1 cellular context compared by ENCODE assay signal in genomic region chr17:488993-489757, GRCh38.
A peak's percentile ranks its signal among the peaks of the same experiment; 100 is the strongest.
TF ChIP-seq lines count a peak whose summit lies in the region.

No MANE protein-coding gene starts in this region.

TF ChIP-seq in HepG2, 621 proteins besides CTCF, POLR2A, EP300 and RAD21 (continued from another document):
- TF ChIP-seq ZNF710 (CRISPR knock-in tag; IDR thresholded peaks at IDR 0.05; ENCODE audit: borderline replicate concordance) = no peak
- TF ChIP-seq ZNF160 (CRISPR knock-in tag; IDR thresholded peaks at IDR 0.05) = no peak
- TF ChIP-seq ZNF766 (CRISPR knock-in tag; IDR thresholded peaks at IDR 0.05; ENCODE audit: borderline replicate concordance) = no peak
- no peak for TF ChIP-seq PRPF4 (IDR thresholded peaks at IDR 0.05; ENCODE audit: low read depth, low read length, poor library complexity, severe bottlenecking)
- TF ChIP-seq ZKSCAN5 (CRISPR knock-in tag; IDR thresholded peaks at IDR 0.05) = no peak
- no peak for TF ChIP-seq KDM4B (CRISPR knock-in tag; IDR thresholded peaks at IDR 0.05)
- TF ChIP-seq ZC3H13 (CRISPR knock-in tag; IDR thresholded peaks at IDR 0.05) = peak; percentile 83
- no peak for TF ChIP-seq ZNF678 (CRISPR knock-in tag; IDR thresholded peaks at IDR 0.05)
- TF ChIP-seq FOSL2 (CRISPR knock-in tag; IDR thresholded peaks at IDR 0.05) = no peak
- TF ChIP-seq ZBTB40 (IDR thresholded peaks at IDR 0.05) = no peak
- peak; percentile 94 for TF ChIP-seq ZBTB40 (CRISPR knock-in tag; IDR thresholded peaks at IDR 0.05)
- TF ChIP-seq FOSL1 (CRISPR knock-in tag; IDR thresholded peaks at IDR 0.05; ENCODE audit: borderline replicate concordance) = no peak
- 0 out of 2 replicates have a peak, but pooled peaks have one; percentile 56 for TF ChIP-seq GLMP (CRISPR knock-in tag; IDR thresholded peaks at IDR 0.05; ENCODE audit: borderline replicate concordance)
- TF ChIP-seq ADNP (CRISPR knock-in tag; IDR thresholded peaks at IDR 0.05) = 0 out of 2 replicates have a peak, but pooled peaks have one; percentile 39
- peak; percentile 60; the same call in 1 of the 2 replicates for TF ChIP-seq KAT8 (CRISPR knock-in tag; IDR thresholded peaks at IDR 0.05)
- TF ChIP-seq SMYD3 (CRISPR knock-in tag; IDR thresholded peaks at IDR 0.05) = no peak
- TF ChIP-seq THYN1 (CRISPR knock-in tag; IDR thresholded peaks at IDR 0.05; ENCODE audit: borderline replicate concordance, low read depth) = no peak
- no peak for TF ChIP-seq ZNF18 (CRISPR knock-in tag; IDR thresholded peaks at IDR 0.05; ENCODE audit: insufficient replicate concordance)
- no peak for TF ChIP-seq ZNF225 (CRISPR knock-in tag; IDR thresholded peaks at IDR 0.05)
- 0 out of 2 replicates have a peak, but pooled peaks have one; percentile 19 for TF ChIP-seq NFYC (CRISPR knock-in tag; IDR thresholded peaks at IDR 0.05)
- peak; percentile 87; the same call in 1 of the 2 replicates for TF ChIP-seq TEAD2 (CRISPR knock-in tag; IDR thresholded peaks at IDR 0.05)
- no peak for TF ChIP-seq ZNF780A (CRISPR knock-in tag; IDR thresholded peaks at IDR 0.05)
- no peak for TF ChIP-seq SRY (CRISPR knock-in tag; IDR thresholded peaks at IDR 0.05)
- peak; percentile 90; the same call in 1 of the 2 replicates for TF ChIP-seq ZSCAN9 (CRISPR knock-in tag; IDR thresholded peaks at IDR 0.05; ENCODE audit: borderline replicate concordance)
- TF ChIP-seq TRIM24 (CRISPR knock-in tag; IDR thresholded peaks at IDR 0.05) = no peak
- no peak for TF ChIP-seq ATF6 (CRISPR knock-in tag; conservative IDR thresholded peaks at IDR 0.05)
- no peak for TF ChIP-seq ZNF800 (CRISPR knock-in tag; IDR thresholded peaks at IDR 0.05)
- TF ChIP-seq NFE2 (CRISPR knock-in tag; IDR thresholded peaks at IDR 0.05) = no peak
- peak; percentile 76; the same call in 1 of the 2 replicates for TF ChIP-seq ZSCAN31 (CRISPR knock-in tag; IDR thresholded peaks at IDR 0.05; ENCODE audit: low read depth)
- peak; percentile 53; the same call in 1 of the 2 replicates for TF ChIP-seq ZNF776 (CRISPR knock-in tag; IDR thresholded peaks at IDR 0.05)
- 0 out of 2 replicates have a peak, but pooled peaks have one; percentile 14 for TF ChIP-seq ZBTB33 (CRISPR knock-in tag; IDR thresholded peaks at IDR 0.05)
- TF ChIP-seq GATAD2A (CRISPR knock-in tag; IDR thresholded peaks at IDR 0.05) = peak; percentile 52
- TF ChIP-seq ZNF512 (CRISPR knock-in tag; IDR thresholded peaks at IDR 0.05) = no peak
